ENCODE assay signal across 9 cellular contexts in the genomic region with DNA sequence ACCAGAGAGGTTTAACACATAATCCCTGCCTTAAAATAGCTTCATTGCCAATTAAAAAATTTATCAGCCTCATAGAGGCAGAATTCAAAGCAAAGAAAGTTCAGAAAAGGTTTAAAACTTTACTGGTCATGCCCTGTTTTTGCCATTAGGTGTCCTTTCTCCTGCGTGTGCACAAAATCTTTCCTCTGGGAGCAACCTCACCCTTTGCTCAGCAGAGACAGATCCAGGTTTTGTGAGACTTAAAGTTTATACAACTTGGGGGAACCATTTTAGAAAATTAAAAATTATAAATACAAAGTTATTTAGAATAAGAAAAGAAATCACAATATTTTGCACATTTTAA. TPM values are rescaled to one million over a fixed set of nuclear protein-coding genes. Genes with fewer than 3 reads are reported as not detected.
DNase-seq lines count a peak whose midpoint lies in the region; ATAC-seq and TF ChIP-seq lines count a peak whose summit lies in the region.
"Had no signal": no experiment of that assay in that cellular context is flagged by ENCODE, and none has a peak within 500 bp of the region (broad histone marks: within the 10 kb centered on the region; RNA-seq: fewer than 3 reads in every experiment).

No MANE protein-coding gene starts in this region.

- POLR2A ChIA-PET in CD8-positive, alpha-beta memory T cell (lab: Charles Lee), result no interaction called here

- H3K79me2 ChIP-seq in Karpas-422 (ENCODE audit: low read length) (no peaks in the 10 kb centered on the region), mesendoderm (ENCODE audit: control insufficient read depth, insufficient read depth, low read length) (no peaks in the 10 kb centered on the region)

- H2BK15ac ChIP-seq in mesendoderm (replicated peaks; ENCODE audit: low read depth), result no peak overlapping the region

- 8 to 9% methylated on average over 1 of the region's 1 CpG for WGBS in body of pancreas, 2 donors
- no CpG with 5 or more reads among the region's 1 CpG for WGBS in mesendoderm (ENCODE audit: extremely low coverage, insufficient coverage, low lambda C conversion rate)

- H3K18ac ChIP-seq in mesendoderm (ENCODE audit: low read length), result no peak overlapping the region

- no peaks in the 10 kb centered on the region for H3K36me3 ChIP-seq in Karpas-422 (ENCODE audit: insufficient read depth, low read length)
- no peaks in the 10 kb centered on the region for H3K36me3 ChIP-seq in body of pancreas (replicated peaks in 1 of 2; ENCODE audit: insufficient read depth in 1 of 2, low read depth in 2 of 2)
- H3K36me3 ChIP-seq in mesendoderm (ENCODE audit: control insufficient read depth, insufficient read depth, low read length), result no peaks in the 10 kb centered on the region
- H3K36me3 ChIP-seq in CD8-positive, alpha-beta memory T cell (ENCODE audit: insufficient read depth, low read length), result no peaks in the 10 kb centered on the region

- H3K27me3 Mint-ChIP-seq in CD8-positive, alpha-beta memory T cell, result peaks cover 5 to 16% of the 10 kb centered on the region in 2 donors
- H3K27me3 Mint-ChIP-seq in stimulated activated naive CD8-positive, alpha-beta T cell treated with anti-CD3 and anti-CD28 coated beads, Interleukin-15, amount 100 ng/mL, for 72 hours, result no peaks in the 10 kb centered on the region

- H4K8ac ChIP-seq in mesendoderm (ENCODE audit: low read depth, low read length), result no peak overlapping the region

- H3K23ac ChIP-seq in mesendoderm (ENCODE audit: low read length), result no peak overlapping the region

- intact Hi-C loops in body of pancreas (cut with DNase I), result no loop called here

- no peak overlapping the region for H2BK5ac ChIP-seq in mesendoderm (ENCODE audit: low read length)

- H3K9ac ChIP-seq in Karpas-422 (ENCODE audit: low read length) (no peak overlapping the region), mesendoderm (ENCODE audit: low read length) (no peak overlapping the region)

- no peak overlapping the region for H3K4me2 ChIP-seq in Karpas-422 (ENCODE audit: low read depth, low read length, poor library complexity, severe bottlenecking)
- no peak overlapping the region for H3K4me2 ChIP-seq in mesendoderm (ENCODE audit: low read length)

- no peak overlapping the region for H3K27ac ChIP-seq in Karpas-422 (ENCODE audit: low read length)
- no peak overlapping the region for H3K27ac ChIP-seq in body of pancreas
- no peak overlapping the region for H3K27ac ChIP-seq in mesendoderm (ENCODE audit: low read depth, low read length)
- H3K27ac ChIP-seq in CD8-positive, alpha-beta memory T cell (ENCODE audit: low read depth, low read length), result no peak overlapping the region

- CTCF ChIA-PET in CD8-positive, alpha-beta memory T cell (lab: Charles Lee), result no interaction called here

- no peak overlapping the region for H4K5ac ChIP-seq in mesendoderm (ENCODE audit: low read length)

- H3K79me1 ChIP-seq in mesendoderm (ENCODE audit: low read length), result no peaks in the 10 kb centered on the region

- no peak for TF ChIP-seq POLR2A in body of pancreas (IDR thresholded peaks at IDR 0.05)

- DNase-seq in GM03348 (ENCODE audit: low spot score) (peak; percentile 61), Karpas-422 (peak; percentile 47), body of pancreas (no peak), mesendoderm (peak; percentile 47)
- no peak for DNase-seq in CD8-positive, alpha-beta memory T cell
- no peak for DNase-seq in stimulated activated naive CD8-positive, alpha-beta T cell treated with anti-CD3 and anti-CD28 coated beads, Interleukin-15, amount 100 ng/mL, for 72 hours
- DNase-seq: NCI-H1092 had no signal

- no peaks in the 10 kb centered on the region for H4K20me1 ChIP-seq in Karpas-422 (ENCODE audit: insufficient read depth, low read depth, low read length)

- H3K4me3 ChIP-seq in Karpas-422 (ENCODE audit: low read length), result no peak overlapping the region
- no peak overlapping the region for H3K4me3 ChIP-seq in body of pancreas
- H3K4me3 ChIP-seq in mesendoderm (ENCODE audit: low read length), result no peak overlapping the region
- H3K4me3 ChIP-seq in CD8-positive, alpha-beta memory T cell (ENCODE audit: low read length), result no peak overlapping the region

- no peak for ATAC-seq in body of pancreas
- ATAC-seq in stimulated activated naive CD8-positive, alpha-beta T cell treated with anti-CD3 and anti-CD28 coated beads, Interleukin-15, amount 100 ng/mL, for 72 hours, result no peak
- ATAC-seq in GM18520 (IDR thresholded peaks at IDR 0.05; ENCODE audit: unreplicated experiment), result no peak

- no peak overlapping the region for H3K4me3 Mint-ChIP-seq in CD8-positive, alpha-beta memory T cell
- no peak overlapping the region for H3K4me3 Mint-ChIP-seq in stimulated activated naive CD8-positive, alpha-beta T cell treated with anti-CD3 and anti-CD28 coated beads, Interleukin-15, amount 100 ng/mL, for 72 hours

- no peaks in the 10 kb centered on the region for H3K36me3 Mint-ChIP-seq in CD8-positive, alpha-beta memory T cell

- peak in 6 of 7 experiments; percentile 10 to 19 (median 14) for TF ChIP-seq CTCF in body of pancreas (IDR thresholded peaks at IDR 0.05)

- H2BK120ac ChIP-seq in mesendoderm (ENCODE audit: low read depth, low read length), result no peak overlapping the region

- H3K27ac Mint-ChIP-seq in CD8-positive, alpha-beta memory T cell, result no peak overlapping the region
- H3K27ac Mint-ChIP-seq in stimulated activated naive CD8-positive, alpha-beta T cell treated with anti-CD3 and anti-CD28 coated beads, Interleukin-15, amount 100 ng/mL, for 72 hours, result no peak overlapping the region

- H3K9me2 ChIP-seq in Karpas-422 (replicated peaks; ENCODE audit: insufficient read depth, low read length), result no peaks in the 10 kb centered on the region

- H2AK5ac ChIP-seq in mesendoderm (ENCODE audit: low read length), result no peak overlapping the region

- H3K4me1 Mint-ChIP-seq in CD8-positive, alpha-beta memory T cell, result no peaks in the 10 kb centered on the region
- no peaks in the 10 kb centered on the region for H3K4me1 Mint-ChIP-seq in stimulated activated naive CD8-positive, alpha-beta T cell treated with anti-CD3 and anti-CD28 coated beads, Interleukin-15, amount 100 ng/mL, for 72 hours

- no peaks in the 10 kb centered on the region for H3K27me3 ChIP-seq in Karpas-422 (ENCODE audit: low read length)
- no peaks in the 10 kb centered on the region for H3K27me3 ChIP-seq in body of pancreas
- no peaks in the 10 kb centered on the region for H3K27me3 ChIP-seq in mesendoderm (ENCODE audit: insufficient read depth, low read length, poor library complexity)
- H3K27me3 ChIP-seq in CD8-positive, alpha-beta memory T cell (ENCODE audit: insufficient read depth, low read length, poor library complexity, severe bottlenecking), result no peaks in the 10 kb centered on the region

- no peaks in the 10 kb centered on the region for H3K9me3 ChIP-seq in Karpas-422 (ENCODE audit: low read length)
- H3K9me3 ChIP-seq in body of pancreas, result no peaks in the 10 kb centered on the region
- H3K9me3 ChIP-seq in CD8-positive, alpha-beta memory T cell (ENCODE audit: low read length), result no peaks in the 10 kb centered on the region

- H3K9me3 Mint-ChIP-seq in CD8-positive, alpha-beta memory T cell, result no peaks in the 10 kb centered on the region
- H3K9me3 Mint-ChIP-seq in stimulated activated naive CD8-positive, alpha-beta T cell treated with anti-CD3 and anti-CD28 coated beads, Interleukin-15, amount 100 ng/mL, for 72 hours, result no peaks in the 10 kb centered on the region

- H3K4me1 ChIP-seq in Karpas-422 (ENCODE audit: low read length) (no peaks in the 10 kb centered on the region), body of pancreas (peaks cover 11% of the 10 kb centered on the region), mesendoderm (ENCODE audit: control insufficient read depth, low read depth, low read length) (no peaks in the 10 kb centered on the region)
- no peaks in the 10 kb centered on the region for H3K4me1 ChIP-seq in CD8-positive, alpha-beta memory T cell (ENCODE audit: insufficient read depth, low read length)

- no peak overlapping the region for H2AFZ ChIP-seq in Karpas-422 (ENCODE audit: low read length)

- H3K56ac ChIP-seq in mesendoderm (ENCODE audit: low read length), result no peak overlapping the region

- H3K4ac ChIP-seq in mesendoderm (ENCODE audit: low read depth, low read length), result no peak overlapping the region

RNA-seq across cellular contexts. Expression of gene SLC22A16, which starts 41.8 kb away (rescaled TPM):
- total RNA-seq in Karpas-422 (2014; rRNA removed; shearing (Covaris generic); ENCODE audit: low replicate concordance), result not detected in 2 replicates
- total RNA-seq in body of pancreas, result not detected
- polyA plus RNA-seq in mesendoderm (2013, experiment 1 of 2), result not detected
- not detected for polyA plus RNA-seq in mesendoderm (2013, experiment 2 of 2)
- total RNA-seq in CD8-positive, alpha-beta memory T cell, result not detected
- not detected for polyA plus RNA-seq in CD8-positive, alpha-beta memory T cell
- total RNA-seq: activated CD8-positive, alpha-beta memory T cell treated with anti-CD3 and anti-CD28 coated beads for 36 hours had no signal

Comparison
In these comparisons a context has a peak if more than half of its experiments do, and no peak if none do; other contexts are left out.
1. DNase-seq: peak in GM03348 (single experiment), Karpas-422 (single experiment) and mesendoderm (single experiment); none in body of pancreas (0 of 4), CD8-positive, alpha-beta memory T cell (0 of 5) and stimulated activated naive CD8-positive, alpha-beta T cell treated with anti-CD3 and anti-CD28 coated beads, Interleukin-15, amount 100 ng/mL, for 72 hours (0 of 2).